22 cellular contexts compared by ENCODE assay signal in the genomic region with DNA sequence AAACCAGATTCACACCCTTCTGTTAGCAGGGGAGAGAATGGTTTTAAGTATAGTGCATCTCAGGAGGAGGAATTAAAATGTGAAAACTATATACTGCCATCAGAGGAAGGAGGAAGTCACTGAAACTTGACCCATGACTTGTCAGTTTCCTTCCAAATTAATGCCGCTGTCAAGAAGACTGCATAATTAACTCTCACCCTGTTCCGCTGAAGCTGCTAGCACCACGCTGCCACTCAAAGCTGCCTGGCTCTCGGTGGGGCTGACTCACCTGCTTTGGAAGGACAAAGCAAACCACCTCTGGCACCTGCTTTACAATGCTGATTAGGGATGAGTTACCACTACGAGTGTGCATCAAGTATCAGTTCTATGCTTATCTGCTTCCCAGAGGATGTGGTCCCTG. TPM values are rescaled to one million over a fixed set of nuclear protein-coding genes. Genes with fewer than 3 reads are reported as not detected.
DNase-seq lines count a peak whose midpoint lies in the region; ATAC-seq, FAIRE-seq and TF ChIP-seq lines count a peak whose summit lies in the region.
"Had no signal": no experiment of that assay in that cellular context is flagged by ENCODE, and none has a peak within 500 bp of the region (broad histone marks: within the 10 kb centered on the region; RNA-seq: fewer than 3 reads in every experiment).

No MANE protein-coding gene starts in this region.

- in situ Hi-C loops in HepG2 (cut with HindIII; ENCODE audit: extremely low pct_ligation_motif_present, low pct_unique_long_range_greater_than_20kb), result no loop called here

- no peaks in the 10 kb centered on the region for H3F3A ChIP-seq in PC-3 (ENCODE audit: low read length, unreplicated experiment)

- WGBS in liver, result 79% methylated on average over 5 of the region's 5 CpGs
- WGBS in HepG2 (ENCODE audit: low lambda C conversion rate), result 88% methylated on average over 3 of the region's 5 CpGs

- POLR2A ChIA-PET in HepG2 (lab: Yijun Ruan, JAX) (no interaction called here), PC-3 (lab: Charles Lee; ENCODE audit: unreplicated experiment) (no interaction called here)

- TF ChIP-seq POLR2A in HepG2 (IDR thresholded peaks at IDR 0.05; ENCODE audit: insufficient read depth in 1 of 2, low read depth in 2 of 2, low read length in 2 of 2), result no peak

- H3K4me3 ChIP-seq in liver (ENCODE audit: low read depth in 1 of 3, low read length in 3 of 3) (no peak overlapping the region), HepG2 (replicated peaks in 1 of 3; ENCODE audit: insufficient read depth in 1 of 3, low read depth in 2 of 3, low read length in 3 of 3) (no peak overlapping the region), PC-3 (ENCODE audit: low read length) (no peak overlapping the region), upper lobe of right lung (no peak overlapping the region)
- H3K4me3 ChIP-seq: breast epithelium, GM12878, GM23248, thoracic aorta had no signal

- peaks cover 11 to 31% (median 25%) of the 10 kb centered on the region in 4 donors for H3K4me1 ChIP-seq in liver (ENCODE audit: control insufficient read depth in 4 of 4, insufficient read depth in 4 of 4, low read length in 3 of 4)
- H3K4me1 ChIP-seq in HepG2 (ENCODE audit: insufficient read depth, low read length), result peaks cover 30% of the 10 kb centered on the region
- H3K4me1 ChIP-seq in PC-3 (ENCODE audit: insufficient read depth, low read length), result peaks cover 19% of the 10 kb centered on the region
- H3K4me1 ChIP-seq in upper lobe of right lung, result peaks cover 11% of the 10 kb centered on the region
- H3K4me1 ChIP-seq: breast epithelium had no signal

- peaks cover 4 to 22% (median 14%) of the 10 kb centered on the region in 4 donors for H3K36me3 ChIP-seq in liver (ENCODE audit: control insufficient read depth in 4 of 4, insufficient read depth in 3 of 4, low read depth in 1 of 4, low read length in 3 of 4)
- H3K36me3 ChIP-seq in HepG2 (replicated peaks in 1 of 2; ENCODE audit: control insufficient read depth in 1 of 2, insufficient read depth in 2 of 2, low read length in 2 of 2), result peaks cover 12 to 34% of the 10 kb centered on the region in 2 experiments
- peaks cover 37% of the 10 kb centered on the region; the same call in 1 of the 2 replicates for H3K36me3 ChIP-seq in PC-3 (ENCODE audit: low read depth, low read length)
- H3K36me3 ChIP-seq in upper lobe of right lung, result peaks cover 83% of the 10 kb centered on the region

- H3K9ac ChIP-seq in liver (ENCODE audit: low read depth in 1 of 2, low read length in 2 of 2) (no peak overlapping the region), HepG2 (ENCODE audit: insufficient read depth, low read depth, low read length) (no peak overlapping the region), PC-3 (ENCODE audit: low read length) (no peak overlapping the region)
- H3K9ac ChIP-seq: GM23248 had no signal

- no peak for TF ChIP-seq CTCF in liver (IDR thresholded peaks at IDR 0.05; ENCODE audit: low read depth, low read length, missing input control)
- TF ChIP-seq CTCF in HepG2 (CRISPR knock-in tag; IDR thresholded peaks at IDR 0.05), result no peak
- TF ChIP-seq CTCF in PC-3 (conservative IDR thresholded peaks at IDR 0.05; ENCODE audit: low read depth, low read length), result no peak
- TF ChIP-seq CTCF in upper lobe of right lung (IDR thresholded peaks at IDR 0.05), result no peak

- no peak overlapping the region for H3K4me2 ChIP-seq in HepG2 (ENCODE audit: low read depth, low read length)
- H3K4me2 ChIP-seq in PC-3 (ENCODE audit: low read length), result no peak overlapping the region

- BruUV-seq in HepG2 (replicated peaks; lab: Mats Ljungman, UMichigan) (no TSS peak), PC-3 (replicated peaks; lab: Mats Ljungman, UMichigan) (no TSS peak)

- DNase-seq in HepG2 (ENCODE audit: low spot score) (no peak), PC-3 (no peak), left kidney (ENCODE audit: low read depth, low spot score) (peak; percentile 12), upper lobe of right lung (no peak), DMS 273 (lab: John Stamatoyannopoulos, UW; ENCODE audit: unreplicated experiment) (no peak)
- DNase-seq: activated CD4-positive, alpha-beta T cell treated with anti-CD3 and anti-CD28 coated beads for 4 hours; activated effector memory CD4-positive, alpha-beta T cell treated with Interleukin-2 at 50 U/mL for 16 hours; cortex of kidney; foreskin fibroblast; GM23248; mammary epithelial cell; NCI-H2107; NCI-H526; SIG-M5 had no signal

- H4K20me1 ChIP-seq in HepG2 (ENCODE audit: insufficient read depth, low read length) (no peaks in the 10 kb centered on the region), PC-3 (ENCODE audit: low read length) (no peaks in the 10 kb centered on the region)

- intact Hi-C loops in HepG2 (cut with micrococcal nuclease; ENCODE audit: unreplicated experiment), result no loop called here
- intact Hi-C loops in PC-3 (cut with micrococcal nuclease), result no loop called here
- intact Hi-C loops in upper lobe of right lung (cut with DNase I), result no loop called here

- no peak overlapping the region for H2AFZ ChIP-seq in HepG2 (ENCODE audit: low read length)
- no peak overlapping the region for H2AFZ ChIP-seq in PC-3 (ENCODE audit: low read length)
- H2AFZ ChIP-seq: GM23248 had no signal

- H3K27ac ChIP-seq in liver (ENCODE audit: low read depth in 1 of 2, low read length in 2 of 2) (peak overlapping the region; percentile 1 to 39), HepG2 (ENCODE audit: extremely low read length, insufficient read depth, low read length) (no peak overlapping the region), PC-3 (ENCODE audit: low read length) (no peak overlapping the region), upper lobe of right lung (no peak overlapping the region)
- H3K27ac ChIP-seq: breast epithelium, C4-2B, GM23248, thoracic aorta had no signal

- H3K27me3 ChIP-seq in liver (ENCODE audit: control insufficient read depth in 4 of 4, insufficient read depth in 4 of 4, low read length in 3 of 4), result no peaks in the 10 kb centered on the region
- no peaks in the 10 kb centered on the region for H3K27me3 ChIP-seq in HepG2 (ENCODE audit: control insufficient read depth in 1 of 2, insufficient read depth in 2 of 2, low read length in 2 of 2)
- no peaks in the 10 kb centered on the region for H3K27me3 ChIP-seq in PC-3 (ENCODE audit: low read length)
- H3K27me3 ChIP-seq in upper lobe of right lung, result no peaks in the 10 kb centered on the region
- H3K27me3 ChIP-seq: breast epithelium had no signal

- no peak for FAIRE-seq in HepG2 (lab: Jason Lieb, UNC)
- FAIRE-seq: GM12878, GM19239 had no signal

- ATAC-seq in HepG2 (no peak), PC-3 (peak; percentile 29; the same call in 1 of the 2 replicates), upper lobe of right lung (peak; percentile 44), GM19035 (IDR thresholded peaks at IDR 0.05; ENCODE audit: unreplicated experiment) (no peak), GM19395 (IDR thresholded peaks at IDR 0.05; ENCODE audit: unreplicated experiment) (no peak)
- ATAC-seq: GM12878 had no signal

- TF ChIP-seq EP300 in HepG2 (IDR thresholded peaks at IDR 0.05; ENCODE audit: low read depth in 2 of 2, low read length in 2 of 2) (no peak), HepG2 (CRISPR knock-in tag; IDR thresholded peaks at IDR 0.05; ENCODE audit: borderline replicate concordance) (no peak)

- no peaks in the 10 kb centered on the region for H3K9me2 ChIP-seq in PC-3 (replicated peaks; ENCODE audit: low read length)

- no peaks in the 10 kb centered on the region for H3K9me3 ChIP-seq in liver (ENCODE audit: control insufficient read depth in 4 of 4, low read length in 3 of 4)
- H3K9me3 ChIP-seq in HepG2 (ENCODE audit: low read length), result no peaks in the 10 kb centered on the region
- H3K9me3 ChIP-seq in PC-3 (ENCODE audit: low read length), result no peaks in the 10 kb centered on the region
- H3K9me3 ChIP-seq in upper lobe of right lung, result no peaks in the 10 kb centered on the region
- H3K9me3 ChIP-seq: breast epithelium, thoracic aorta had no signal

- H3K79me2 ChIP-seq in HepG2 (ENCODE audit: insufficient read depth, low read length) (no peaks in the 10 kb centered on the region), PC-3 (ENCODE audit: low read length) (no peaks in the 10 kb centered on the region)

- TF ChIP-seq RAD21 in liver (IDR thresholded peaks at IDR 0.05) (no peak), HepG2 (CRISPR knock-in tag; IDR thresholded peaks at IDR 0.05) (no peak)

- CTCF ChIA-PET in HepG2 (lab: Yijun Ruan, JAX; ENCODE audit: low intra/inter-chr PET ratio, low total read pairs) (no interaction called here), PC-3 (lab: Charles Lee) (no interaction called here)

TF ChIP-seq in liver, 16 proteins besides CTCF, POLR2A, EP300 and RAD21 (continues in another document):
- TF ChIP-seq HNF4G (IDR thresholded peaks at IDR 0.05) (no peak), RXRA (IDR thresholded peaks at IDR 0.05) (no peak), HNF4A (conservative IDR thresholded peaks at IDR 0.05) (no peak)

TF ChIP-seq in HepG2, 621 proteins besides CTCF, POLR2A, EP300 and RAD21 (continues in another document):
- TF ChIP-seq PHB2 (IDR thresholded peaks at IDR 0.05; ENCODE audit: partially characterized antibody) (no peak), JUNB (CRISPR knock-in tag; IDR thresholded peaks at IDR 0.05; ENCODE audit: borderline replicate concordance) (no peak)

RNA-seq across cellular contexts. Expression of a gene that starts 37.8 kb away (rescaled TPM):
- total RNA-seq in liver, result 1 to 10 TPM; 6.3 to 7.9 TPM
- polyA plus RNA-seq in liver, result 1 to 10 TPM in 1 of 2 donors, under 1 TPM in 1; 0.89 to 2.2 TPM
- not detected in 2 replicates for total RNA-seq in HepG2 (2016; rRNA removed; fragmentation: Illumina TruSeq; extraction: Trizol)
- total RNA-seq in HepG2 (2016; cell fraction: cytosol; rRNA removed; fragmentation: Illumina TruSeq; extraction: Trizol; ENCODE audit: low read depth), result not detected in 2 replicates
- total RNA-seq in HepG2 (2016; cell fraction: insoluble cytoplasmic fraction; rRNA removed; fragmentation: Illumina TruSeq; extraction: Trizol), result not detected in 2 replicates
- total RNA-seq in HepG2 (2016; cell fraction: membrane; rRNA removed; fragmentation: Illumina TruSeq; extraction: Trizol), result not detected in 2 replicates
- not detected in 2 replicates for total RNA-seq in HepG2 (2016; cell fraction: nucleus; rRNA removed; fragmentation: Illumina TruSeq; extraction: Trizol)
- 0.01 TPM in 1 of 2 replicates, not detected in the other for polyA plus RNA-seq in HepG2 (2011; rRNA removed)
- 0.01 TPM in 1 of 2 replicates, not detected in the other for polyA plus RNA-seq in HepG2 (2011; cell fraction: cytosol; rRNA removed)
- polyA plus RNA-seq in HepG2 (2011; cell fraction: nucleus; rRNA removed), result 0.23 TPM in 1 of 2 replicates, not detected in the other
- not detected in 2 replicates for polyA plus RNA-seq in HepG2 (2012)
- polyA plus RNA-seq in HepG2 (2016; cell fraction: cytosol; fragmentation: Illumina TruSeq; extraction: Trizol; ENCODE audit: low read depth), result not detected in 2 replicates
- polyA plus RNA-seq in HepG2 (2016; cell fraction: insoluble cytoplasmic fraction; fragmentation: Illumina TruSeq; extraction: Trizol; ENCODE audit: low read depth), result not detected in 2 replicates
- not detected in 2 replicates for polyA plus RNA-seq in HepG2 (2016; cell fraction: membrane; fragmentation: Illumina TruSeq; extraction: Trizol; ENCODE audit: low read depth)
- polyA plus RNA-seq in HepG2 (2016; cell fraction: nucleus; fragmentation: Illumina TruSeq; extraction: Trizol; ENCODE audit: insufficient read depth, low read depth), result not detected in 2 replicates
- 0.23 TPM in 1 of 2 replicates, not detected in the other for polyA minus RNA-seq in HepG2 (2011; rRNA and poly(A)+ RNA removed; ENCODE audit: low replicate concordance)
- not detected in 2 replicates for polyA minus RNA-seq in HepG2 (2011; cell fraction: cytosol; rRNA and poly(A)+ RNA removed)
- not detected in 2 replicates for polyA minus RNA-seq in HepG2 (2011; cell fraction: nucleus; rRNA and poly(A)+ RNA removed)
- 15.8 and 30.2 TPM in 2 replicates for total RNA-seq in PC-3 (2014; rRNA removed)
- 30.8 TPM for total RNA-seq in upper lobe of right lung

Comparison
In these comparisons a context has a peak if more than half of its experiments do, and no peak if none do; other contexts are left out.
1. H3K27ac ChIP-seq: peak in liver (2 of 2); none in HepG2 (single experiment), PC-3 (single experiment) and upper lobe of right lung (single experiment).
2. ATAC-seq: peak in PC-3 (single experiment) and upper lobe of right lung (single experiment); none in HepG2 (single experiment), GM19035 (single experiment) and GM19395 (single experiment).